ENCODE assay signal across 12 cellular contexts in genomic region chr5:113061851-113062631, GRCh38.
DNase-seq lines count a peak whose midpoint lies in the region; ATAC-seq and TF ChIP-seq lines count a peak whose summit lies in the region.
"Had no signal": no experiment of that assay in that cellular context is flagged by ENCODE, and none has a peak within 500 bp of the region (broad histone marks: within the 10 kb centered on the region; RNA-seq: fewer than 3 reads in every experiment).

No MANE protein-coding gene starts in this region.

- no peak overlapping the region for H2AFZ ChIP-seq in OCI-LY7 (ENCODE audit: low read length)

- ATAC-seq in stimulated activated effector memory CD8-positive, alpha-beta T cell treated with anti-CD3 and anti-CD28 coated beads, Interleukin-12 subunit alpha, Interleukin-12 subunit beta, amount 100 ng/mL, for 72 hours: peak; percentile 72
- ATAC-seq in left ventricle myocardium superior: no peak

- H3K9me3 Mint-ChIP-seq in activated naive CD4-positive, alpha-beta T cell treated with anti-CD3 and anti-CD28 coated beads, Interleukin-2, amount 50 U/mL, for 24 hours: no peaks in the 10 kb centered on the region
- no peaks in the 10 kb centered on the region for H3K9me3 Mint-ChIP-seq in activated naive CD4-positive, alpha-beta T cell treated with anti-CD3 and anti-CD28 coated beads for 36 hours
- no peaks in the 10 kb centered on the region for H3K9me3 Mint-ChIP-seq in stimulated activated effector memory CD8-positive, alpha-beta T cell treated with anti-CD3 and anti-CD28 coated beads, Interleukin-12 subunit alpha, Interleukin-12 subunit beta, amount 100 ng/mL, for 72 hours

- no peak overlapping the region for H3K27ac ChIP-seq in OCI-LY7 (ENCODE audit: low read depth, low read length, poor library complexity, severe bottlenecking)
- H3K27ac ChIP-seq: HL-60 had no signal

- H3K36me3 Mint-ChIP-seq in activated naive CD4-positive, alpha-beta T cell treated with anti-CD3 and anti-CD28 coated beads, Interleukin-2, amount 50 U/mL, for 24 hours: peaks cover 2% of the 10 kb centered on the region
- no peaks in the 10 kb centered on the region for H3K36me3 Mint-ChIP-seq in activated naive CD4-positive, alpha-beta T cell treated with anti-CD3 and anti-CD28 coated beads for 36 hours (ENCODE audit: low read depth)
- no peaks in the 10 kb centered on the region for H3K36me3 Mint-ChIP-seq in stimulated activated effector memory CD8-positive, alpha-beta T cell treated with anti-CD3 and anti-CD28 coated beads, Interleukin-12 subunit alpha, Interleukin-12 subunit beta, amount 100 ng/mL, for 72 hours

- H3K9me3 ChIP-seq in OCI-LY7 (ENCODE audit: low read length): no peaks in the 10 kb centered on the region

- H3K4me3 ChIP-seq in OCI-LY7 (ENCODE audit: low read depth, low read length, poor library complexity, severe bottlenecking): no peak overlapping the region

- peak overlapping the region; percentile 36 for H3K27ac Mint-ChIP-seq in activated naive CD4-positive, alpha-beta T cell treated with anti-CD3 and anti-CD28 coated beads, Interleukin-2, amount 50 U/mL, for 24 hours
- no peak overlapping the region for H3K27ac Mint-ChIP-seq in activated naive CD4-positive, alpha-beta T cell treated with anti-CD3 and anti-CD28 coated beads for 36 hours
- peak overlapping the region; percentile 43 for H3K27ac Mint-ChIP-seq in stimulated activated effector memory CD8-positive, alpha-beta T cell treated with anti-CD3 and anti-CD28 coated beads, Interleukin-12 subunit alpha, Interleukin-12 subunit beta, amount 100 ng/mL, for 72 hours

- peaks cover 8% of the 10 kb centered on the region for H3K4me1 ChIP-seq in OCI-LY7 (ENCODE audit: insufficient read depth, low read length, poor library complexity, severe bottlenecking)

- no peaks in the 10 kb centered on the region for H3K27me3 Mint-ChIP-seq in activated naive CD4-positive, alpha-beta T cell treated with anti-CD3 and anti-CD28 coated beads, Interleukin-2, amount 50 U/mL, for 24 hours
- no peaks in the 10 kb centered on the region for H3K27me3 Mint-ChIP-seq in activated naive CD4-positive, alpha-beta T cell treated with anti-CD3 and anti-CD28 coated beads for 36 hours (ENCODE audit: low read depth)

- no peaks in the 10 kb centered on the region for H3K36me3 ChIP-seq in OCI-LY7 (ENCODE audit: insufficient read depth, low read length)

- peak overlapping the region; percentile 6; the same call in 1 of the 2 replicates for H3K4me2 ChIP-seq in OCI-LY7 (ENCODE audit: low read length)

- no peak for TF ChIP-seq CTCF in OCI-LY7 (conservative IDR thresholded peaks at IDR 0.05; ENCODE audit: low read length)

- H3K9me2 ChIP-seq in OCI-LY7 (ENCODE audit: insufficient read depth, low read length): no peaks in the 10 kb centered on the region

- no peaks in the 10 kb centered on the region for H3K79me2 ChIP-seq in OCI-LY7 (ENCODE audit: insufficient read depth, low read depth, low read length)

- DNase-seq in activated naive CD4-positive, alpha-beta T cell treated with anti-CD3 and anti-CD28 coated beads for 36 hours: no peak
- DNase-seq in OCI-LY7 (ENCODE audit: low spot score): no peak
- peak; percentile 43 for DNase-seq in epidermal melanocyte (ENCODE audit: insufficient read length, low spot score)
- DNase-seq in stimulated activated effector memory CD8-positive, alpha-beta T cell treated with anti-CD3 and anti-CD28 coated beads, Interleukin-12 subunit alpha, Interleukin-12 subunit beta, amount 100 ng/mL, for 72 hours (ENCODE audit: low spot score in 2 of 2): no peak
- DNase-seq in effector CD8-positive, alpha-beta T cell (lab: John Stamatoyannopoulos, UW): no peak
- DNase-seq in occipital lobe (lab: John Stamatoyannopoulos, UW): no peak
- no peak for DNase-seq in left ventricle myocardium superior
- DNase-seq: head of caudate nucleus, NCI-H2171 treated with DMSO at 0.1 percent for 48 hours, nucleus accumbens had no signal

- POLR2A ChIA-PET in OCI-LY7 (lab: Charles Lee): interaction anchor here (0.5 to 0.8 kb wide), 2 partner anchors 9 to 458 kb away, joined by 3 read pairs; no protein-coding TSS in a partner anchor

- BruUV-seq in OCI-LY7 (replicated peaks; lab: Mats Ljungman, UMichigan): no TSS peak

- intact Hi-C loops in activated naive CD4-positive, alpha-beta T cell treated with anti-CD3 and anti-CD28 coated beads for 36 hours (cut with micrococcal nuclease): loop anchor here (5.0 kb wide), 1 partner anchor 450 kb away; the partner anchor contains the start of gene YTHDC2
- intact Hi-C loops in OCI-LY7 (cut with micrococcal nuclease; ENCODE audit: unreplicated experiment) (no loop called here), left ventricle myocardium superior (cut with micrococcal nuclease) (no loop called here)

- no peak overlapping the region for H3K4me3 Mint-ChIP-seq in activated naive CD4-positive, alpha-beta T cell treated with anti-CD3 and anti-CD28 coated beads, Interleukin-2, amount 50 U/mL, for 24 hours
- no peak overlapping the region for H3K4me3 Mint-ChIP-seq in activated naive CD4-positive, alpha-beta T cell treated with anti-CD3 and anti-CD28 coated beads for 36 hours
- H3K4me3 Mint-ChIP-seq in stimulated activated effector memory CD8-positive, alpha-beta T cell treated with anti-CD3 and anti-CD28 coated beads, Interleukin-12 subunit alpha, Interleukin-12 subunit beta, amount 100 ng/mL, for 72 hours: peak overlapping the region; percentile 40

- no peaks in the 10 kb centered on the region for H4K20me1 ChIP-seq in OCI-LY7 (ENCODE audit: insufficient read depth, low read length)

- peaks cover 54% of the 10 kb centered on the region for H3K4me1 Mint-ChIP-seq in activated naive CD4-positive, alpha-beta T cell treated with anti-CD3 and anti-CD28 coated beads, Interleukin-2, amount 50 U/mL, for 24 hours
- H3K4me1 Mint-ChIP-seq in activated naive CD4-positive, alpha-beta T cell treated with anti-CD3 and anti-CD28 coated beads for 36 hours (ENCODE audit: low read depth): peaks cover 32% of the 10 kb centered on the region
- H3K4me1 Mint-ChIP-seq in stimulated activated effector memory CD8-positive, alpha-beta T cell treated with anti-CD3 and anti-CD28 coated beads, Interleukin-12 subunit alpha, Interleukin-12 subunit beta, amount 100 ng/mL, for 72 hours: peaks cover 25% of the 10 kb centered on the region

- CTCF ChIA-PET in activated naive CD4-positive, alpha-beta T cell treated with anti-CD3 and anti-CD28 coated beads for 36 hours (lab: Charles Lee): no interaction called here
- CTCF ChIA-PET in OCI-LY7 (lab: Charles Lee; ENCODE audit: unreplicated experiment): no interaction called here
